Comparison of ENCODE assay signal across 12 cellular contexts in genomic region chrX:119756926-119757635, GRCh38. TPM values are rescaled to one million over a fixed set of nuclear protein-coding genes. Genes with fewer than 3 reads are reported as not detected.
DNase-seq lines count a peak whose midpoint lies in the region; ATAC-seq, FAIRE-seq and TF ChIP-seq lines count a peak whose summit lies in the region.
"Had no signal": no experiment of that assay in that cellular context is flagged by ENCODE, and none has a peak within 500 bp of the region (broad histone marks: within the 10 kb centered on the region; RNA-seq: fewer than 3 reads in every experiment).

No MANE protein-coding gene starts in this region.

- no peak for FAIRE-seq in D721Med (lab: Jason Lieb, UNC)
- FAIRE-seq: kidney had no signal

- H3K9me3 Mint-ChIP-seq in CD4-positive, alpha-beta T cell, result no peaks in the 10 kb centered on the region
- H3K9me3 Mint-ChIP-seq in activated naive CD8-positive, alpha-beta T cell treated with anti-CD3 and anti-CD28 coated beads for 36 hours, result no peaks in the 10 kb centered on the region
- H3K9me3 Mint-ChIP-seq in naive thymus-derived CD4-positive, alpha-beta T cell, result no peaks in the 10 kb centered on the region

- TF ChIP-seq CTCF in CD4-positive, alpha-beta T cell (IDR thresholded peaks at IDR 0.05), result no peak
- no peak for TF ChIP-seq CTCF in D721Med (IDR thresholded peaks at IDR 0.05; ENCODE audit: insufficient read depth, missing control alignments)

- POLR2A ChIA-PET in CD4-positive, alpha-beta T cell (lab: Charles Lee), result interaction anchor here (0.9 to 7.9 kb wide), 10 partner anchors 28 to 288 kb away, joined by 3 to 90 read pairs (median 5); partner anchors contain the start of genes NKRF, RPL39, SEPTIN6 and SLC25A5
- POLR2A ChIA-PET in naive thymus-derived CD4-positive, alpha-beta T cell (lab: Charles Lee), result interaction anchor here (0.6 to 5.9 kb wide), 13 partner anchors 10 to 1051 kb away, joined by 3 to 44 read pairs (median 4); partner anchors contain the start of genes NDUFA1, NKRF, RNF113A and RPL39

- intact Hi-C loops in CD4-positive, alpha-beta T cell (cut with DNase I, micrococcal nuclease), result loop anchor here in 1 of 2 experiments (2.0 to 10.0 kb wide), 2 partner anchors 64 to 152 kb away; partner anchors contain the start of genes NKRF and SEPTIN6
- intact Hi-C loops in naive thymus-derived CD4-positive, alpha-beta T cell (cut with micrococcal nuclease), result loop anchor here (1.0 to 5.0 kb wide), 7 partner anchors 64 to 1260 kb away; partner anchors contain the start of genes DOCK11 (in 1 of the 2), NDUFA1 (in 1 of the 2), NKRF (in 1 of the 2) and RNF113A (in 1 of the 2)
- intact Hi-C loops in left ventricle myocardium superior (cut with micrococcal nuclease), result no loop called here

- H3K27me3 ChIP-seq in CD4-positive, alpha-beta T cell (ENCODE audit: control insufficient read depth, insufficient read depth, low read length), result no peaks in the 10 kb centered on the region
- peaks cover 33% of the 10 kb centered on the region for H3K27me3 ChIP-seq in HUES64 (ENCODE audit: insufficient read depth, low read length)
- no peaks in the 10 kb centered on the region for H3K27me3 ChIP-seq in naive thymus-derived CD4-positive, alpha-beta T cell (ENCODE audit: control insufficient read depth in 2 of 2, insufficient read depth in 2 of 2, low read length in 2 of 2)

- CTCF ChIA-PET in CD4-positive, alpha-beta T cell (lab: Charles Lee), result interaction anchor here (0.9 to 1.9 kb wide), 6 partner anchors 27 to 165 kb away, joined by 3 to 6 read pairs (median 3); no protein-coding TSS in a partner anchor
- CTCF ChIA-PET in naive thymus-derived CD4-positive, alpha-beta T cell (lab: Charles Lee), result interaction anchor here (0.6 to 1.8 kb wide), 3 partner anchors 27 to 66 kb away, joined by 3 to 6 read pairs (median 4); no protein-coding TSS in a partner anchor

- H3K4me3 ChIP-seq in HUES64 (ENCODE audit: low read length), result peak overlapping the region; percentile 62
- H3K4me3 ChIP-seq in naive thymus-derived CD4-positive, alpha-beta T cell (ENCODE audit: low read length), result peak overlapping the region; percentile 26

- no peak for DNase-seq in CD4-positive, alpha-beta T cell
- no peak for DNase-seq in activated naive CD8-positive, alpha-beta T cell treated with anti-CD3 and anti-CD28 coated beads for 36 hours
- peak in 2 of 9 donors; percentile 12 to 14 for DNase-seq in naive thymus-derived CD4-positive, alpha-beta T cell
- no peak for DNase-seq in D721Med (ENCODE audit: insufficient read length, low spot score)
- DNase-seq in GM19238 (ENCODE audit: insufficient read length, low spot score), result no peak
- no peak for DNase-seq in medulla oblongata (ENCODE audit: extremely low spot score)
- DNase-seq in left ventricle myocardium superior, result no peak
- DNase-seq: NCI-H446 treated with DMSO at 0.1 percent for 48 hours had no signal

- peaks cover 12% of the 10 kb centered on the region; the same call in 1 of the 2 replicates for H3K4me1 ChIP-seq in HUES64 (ENCODE audit: insufficient read depth, low read length)
- peaks cover 38 to 44% of the 10 kb centered on the region in 2 donors for H3K4me1 ChIP-seq in naive thymus-derived CD4-positive, alpha-beta T cell (ENCODE audit: control insufficient read depth in 2 of 2, insufficient read depth in 2 of 2, low read length in 2 of 2)
- H3K4me1 ChIP-seq: adrenal gland had no signal

- H3K36me3 Mint-ChIP-seq in CD4-positive, alpha-beta T cell (ENCODE audit: low read depth), result no peaks in the 10 kb centered on the region
- no peaks in the 10 kb centered on the region for H3K36me3 Mint-ChIP-seq in activated naive CD8-positive, alpha-beta T cell treated with anti-CD3 and anti-CD28 coated beads for 36 hours
- H3K36me3 Mint-ChIP-seq in naive thymus-derived CD4-positive, alpha-beta T cell, result peaks cover 0 to 3% (median 0%) of the 10 kb centered on the region in 5 donors

- no peak for ATAC-seq in CD4-positive, alpha-beta T cell (ENCODE audit: poor library complexity)
- no peak for ATAC-seq in naive thymus-derived CD4-positive, alpha-beta T cell
- ATAC-seq in left ventricle myocardium superior, result no peak

- H3K9me3 ChIP-seq in CD4-positive, alpha-beta T cell (ENCODE audit: control insufficient read depth, low read length), result no peaks in the 10 kb centered on the region
- H3K9me3 ChIP-seq in HUES64 (ENCODE audit: insufficient read depth, low read depth, low read length), result no peaks in the 10 kb centered on the region
- H3K9me3 ChIP-seq in naive thymus-derived CD4-positive, alpha-beta T cell (ENCODE audit: control insufficient read depth in 2 of 3, low read length in 3 of 3), result no peaks in the 10 kb centered on the region
- H3K9me3 ChIP-seq: adrenal gland had no signal

- H3K27ac Mint-ChIP-seq in CD4-positive, alpha-beta T cell, result peak overlapping the region; percentile 97
- peak overlapping the region; percentile 96 for H3K27ac Mint-ChIP-seq in activated naive CD8-positive, alpha-beta T cell treated with anti-CD3 and anti-CD28 coated beads for 36 hours
- H3K27ac Mint-ChIP-seq in naive thymus-derived CD4-positive, alpha-beta T cell, result peak overlapping the region; percentile 86 to 99 (median 96)

- peak overlapping the region; percentile 78 for H3K27ac ChIP-seq in CD4-positive, alpha-beta T cell (ENCODE audit: low read depth, low read length)
- H3K27ac ChIP-seq in HUES64 (ENCODE audit: low read depth, low read length), result no peak overlapping the region
- H3K27ac ChIP-seq in naive thymus-derived CD4-positive, alpha-beta T cell (ENCODE audit: low read depth, low read length), result peak overlapping the region; percentile 76
- H3K27ac ChIP-seq: epithelial cell of prostate had no signal

- peaks cover 50% of the 10 kb centered on the region for H3K4me1 Mint-ChIP-seq in CD4-positive, alpha-beta T cell (ENCODE audit: low read depth)
- H3K4me1 Mint-ChIP-seq in activated naive CD8-positive, alpha-beta T cell treated with anti-CD3 and anti-CD28 coated beads for 36 hours, result peaks cover 43% of the 10 kb centered on the region
- peaks cover 21 to 56% (median 45%) of the 10 kb centered on the region in 7 donors for H3K4me1 Mint-ChIP-seq in naive thymus-derived CD4-positive, alpha-beta T cell

- WGBS in HUES64, result 57% methylated on average over 9 of the region's 10 CpGs

- no peaks in the 10 kb centered on the region for H3K27me3 Mint-ChIP-seq in CD4-positive, alpha-beta T cell
- no peaks in the 10 kb centered on the region for H3K27me3 Mint-ChIP-seq in activated naive CD8-positive, alpha-beta T cell treated with anti-CD3 and anti-CD28 coated beads for 36 hours
- H3K27me3 Mint-ChIP-seq in naive thymus-derived CD4-positive, alpha-beta T cell, result no peaks in the 10 kb centered on the region

- H3K36me3 ChIP-seq in HUES64 (ENCODE audit: insufficient read depth, low read length), result no peaks in the 10 kb centered on the region
- peaks cover 0 to 5% (median 0%) of the 10 kb centered on the region in 3 experiments for H3K36me3 ChIP-seq in naive thymus-derived CD4-positive, alpha-beta T cell (ENCODE audit: control insufficient read depth in 2 of 3, insufficient read depth in 3 of 3, low read length in 3 of 3)
- H3K36me3 ChIP-seq: adrenal gland had no signal

- peak overlapping the region; percentile 92 for H3K4me3 Mint-ChIP-seq in CD4-positive, alpha-beta T cell
- H3K4me3 Mint-ChIP-seq in activated naive CD8-positive, alpha-beta T cell treated with anti-CD3 and anti-CD28 coated beads for 36 hours, result peak overlapping the region; percentile 72
- peak overlapping the region; percentile 69 to 88 (median 80) for H3K4me3 Mint-ChIP-seq in naive thymus-derived CD4-positive, alpha-beta T cell

- 0 out of 2 replicates have a peak overlapping the region, but pooled peaks have one; percentile 26 for H3K9ac ChIP-seq in HUES64 (ENCODE audit: low read depth, low read length)

RNA-seq across cellular contexts. Expression of gene SOWAHD, which starts 1.3 kb away (rescaled TPM):
- total RNA-seq in CD4-positive, alpha-beta T cell, result under 1 TPM; 0.25 to 0.44 TPM
- 0.75 TPM for polyA plus RNA-seq in HUES64 (2013, experiment 1 of 2)
- polyA plus RNA-seq in HUES64 (2013, experiment 2 of 2), result 1.2 TPM
- total RNA-seq in activated naive CD8-positive, alpha-beta T cell treated with anti-CD3 and anti-CD28 coated beads for 36 hours, result under 1 TPM; 0.14 to 0.18 TPM
- 1 to 10 TPM in 4 of 5 experiments, under 1 TPM in 1; 0.50 to 2.9 (median 2.5) TPM for total RNA-seq in naive thymus-derived CD4-positive, alpha-beta T cell
- 1 to 10 TPM; 1.6 to 3.1 TPM for polyA plus RNA-seq in naive thymus-derived CD4-positive, alpha-beta T cell
- total RNA-seq in left ventricle myocardium superior, result 0.32 TPM

RNA-seq across cellular contexts. Expression of gene RPL39, which starts 34.3 kb away (rescaled TPM):
- total RNA-seq in CD4-positive, alpha-beta T cell, result 1,000 to 10,000 TPM; 3,712 to 3,978 TPM
- 2,173 TPM for polyA plus RNA-seq in HUES64 (2013, experiment 1 of 2)
- 2,339 TPM for polyA plus RNA-seq in HUES64 (2013, experiment 2 of 2)
- 1,000 to 10,000 TPM; 2,459 to 2,591 TPM for total RNA-seq in activated naive CD8-positive, alpha-beta T cell treated with anti-CD3 and anti-CD28 coated beads for 36 hours
- 1,000 to 10,000 TPM; 2,181 to 4,347 (median 3,799) TPM for total RNA-seq in naive thymus-derived CD4-positive, alpha-beta T cell
- polyA plus RNA-seq in naive thymus-derived CD4-positive, alpha-beta T cell, result 1,000 to 10,000 TPM; 4,923 to 5,899 TPM
- total RNA-seq in left ventricle myocardium superior, result 1,069 TPM
